ENCODE assay signal across 2 cellular contexts in the genomic region with DNA sequence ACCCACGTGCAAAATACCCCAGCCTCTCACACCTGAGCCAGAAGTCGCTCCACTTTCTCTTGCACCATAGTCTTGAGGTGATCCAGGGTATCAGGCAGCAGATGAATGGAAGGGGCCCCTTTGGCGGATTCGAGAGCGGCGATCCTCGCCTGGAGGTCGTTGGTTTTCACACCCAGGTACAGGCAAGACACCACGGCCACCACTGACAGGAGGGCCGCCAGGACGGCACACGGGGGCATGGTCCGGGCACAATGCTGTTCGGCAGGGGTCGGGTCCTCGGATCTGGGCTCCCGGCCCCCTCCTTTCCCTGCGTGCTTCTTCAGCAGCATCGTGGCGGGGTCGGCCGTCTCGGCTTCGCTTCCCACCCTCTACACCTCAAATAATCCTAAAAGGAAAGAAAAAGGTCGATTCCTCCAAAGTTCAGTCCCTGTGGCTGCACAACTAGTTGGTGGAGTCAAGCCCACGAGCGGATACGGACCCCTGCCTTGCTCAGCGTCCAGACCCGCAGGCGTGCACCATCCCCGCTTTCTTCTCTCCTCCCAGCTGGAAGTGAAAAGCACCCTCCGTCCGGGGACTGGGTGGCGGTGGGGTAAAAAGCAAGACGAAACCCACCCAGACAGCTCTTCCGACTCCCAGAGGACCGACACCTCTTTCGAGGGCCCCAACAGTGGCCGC.
TF ChIP-seq lines count a peak whose summit lies in the region.

No MANE protein-coding gene starts in this region.

TF ChIP-seq in A549, 52 proteins besides CTCF, POLR2A, EP300 and RAD21 (continued from another document):
- TF ChIP-seq, protein P1, sequence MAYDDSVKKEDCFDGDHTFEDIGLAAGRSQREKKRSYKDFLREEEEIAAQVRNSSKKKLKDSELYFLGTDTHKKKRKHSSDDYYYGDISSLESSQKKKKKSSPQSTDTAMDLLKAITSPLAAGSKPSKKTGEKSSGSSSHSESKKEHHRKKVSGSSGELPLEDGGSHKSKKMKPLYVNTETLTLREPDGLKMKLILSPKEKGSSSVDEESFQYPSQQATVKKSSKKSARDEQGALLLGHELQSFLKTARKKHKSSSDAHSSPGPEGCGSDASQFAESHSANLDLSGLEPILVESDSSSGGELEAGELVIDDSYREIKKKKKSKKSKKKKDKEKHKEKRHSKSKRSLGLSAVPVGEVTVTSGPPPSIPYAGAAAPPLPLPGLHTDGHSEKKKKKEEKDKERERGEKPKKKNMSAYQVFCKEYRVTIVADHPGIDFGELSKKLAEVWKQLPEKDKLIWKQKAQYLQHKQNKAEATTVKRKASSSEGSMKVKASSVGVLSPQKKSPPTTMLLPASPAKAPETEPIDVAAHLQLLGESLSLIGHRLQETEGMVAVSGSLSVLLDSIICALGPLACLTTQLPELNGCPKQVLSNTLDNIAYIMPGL (CRISPR knock-in tag; IDR thresholded peaks at IDR 0.05; ENCODE audit: borderline replicate concordance): no peak
- TF ChIP-seq TP53 (CRISPR knock-in tag; IDR thresholded peaks at IDR 0.05) (no peak), CHD4 (IDR thresholded peaks at IDR 0.05; ENCODE audit: borderline replicate concordance) (no peak), FOSL2 (IDR thresholded peaks at IDR 0.05) (no peak), FOSL2 (CRISPR knock-in tag; IDR thresholded peaks at IDR 0.05) (no peak), ZSCAN20 (CRISPR knock-in tag; IDR thresholded peaks at IDR 0.05) (no peak), JUNB (IDR thresholded peaks at IDR 0.05) (no peak), CEBPB (IDR thresholded peaks at IDR 0.05) (no peak), POLR2AphosphoS2 (conservative IDR thresholded peaks at IDR 0.05; ENCODE audit: low read length) (no peak), ZC3H11A (IDR thresholded peaks at IDR 0.05) (no peak), JUN (IDR thresholded peaks at IDR 0.05) (no peak)
- TF ChIP-seq, protein P2, sequence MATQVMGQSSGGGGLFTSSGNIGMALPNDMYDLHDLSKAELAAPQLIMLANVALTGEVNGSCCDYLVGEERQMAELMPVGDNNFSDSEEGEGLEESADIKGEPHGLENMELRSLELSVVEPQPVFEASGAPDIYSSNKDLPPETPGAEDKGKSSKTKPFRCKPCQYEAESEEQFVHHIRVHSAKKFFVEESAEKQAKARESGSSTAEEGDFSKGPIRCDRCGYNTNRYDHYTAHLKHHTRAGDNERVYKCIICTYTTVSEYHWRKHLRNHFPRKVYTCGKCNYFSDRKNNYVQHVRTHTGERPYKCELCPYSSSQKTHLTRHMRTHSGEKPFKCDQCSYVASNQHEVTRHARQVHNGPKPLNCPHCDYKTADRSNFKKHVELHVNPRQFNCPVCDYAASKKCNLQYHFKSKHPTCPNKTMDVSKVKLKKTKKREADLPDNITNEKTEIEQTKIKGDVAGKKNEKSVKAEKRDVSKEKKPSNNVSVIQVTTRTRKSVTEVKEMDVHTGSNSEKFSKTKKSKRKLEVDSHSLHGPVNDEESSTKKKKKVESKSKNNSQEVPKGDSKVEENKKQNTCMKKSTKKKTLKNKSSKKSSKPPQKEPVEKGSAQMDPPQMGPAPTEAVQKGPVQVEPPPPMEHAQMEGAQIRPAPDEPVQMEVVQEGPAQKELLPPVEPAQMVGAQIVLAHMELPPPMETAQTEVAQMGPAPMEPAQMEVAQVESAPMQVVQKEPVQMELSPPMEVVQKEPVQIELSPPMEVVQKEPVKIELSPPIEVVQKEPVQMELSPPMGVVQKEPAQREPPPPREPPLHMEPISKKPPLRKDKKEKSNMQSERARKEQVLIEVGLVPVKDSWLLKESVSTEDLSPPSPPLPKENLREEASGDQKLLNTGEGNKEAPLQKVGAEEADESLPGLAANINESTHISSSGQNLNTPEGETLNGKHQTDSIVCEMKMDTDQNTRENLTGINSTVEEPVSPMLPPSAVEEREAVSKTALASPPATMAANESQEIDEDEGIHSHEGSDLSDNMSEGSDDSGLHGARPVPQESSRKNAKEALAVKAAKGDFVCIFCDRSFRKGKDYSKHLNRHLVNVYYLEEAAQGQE (IDR thresholded peaks at IDR 0.05): no peak
TF ChIP-seq in A549: peak in this region for 0.

TF ChIP-seq in IMR-90, 13 proteins besides CTCF, POLR2A, EP300 and RAD21 (continued from another document):
- TF ChIP-seq FOS (IDR thresholded peaks at IDR 0.05; ENCODE audit: low read depth, low read length) (no peak), MAZ (IDR thresholded peaks at IDR 0.05; ENCODE audit: borderline replicate concordance, low read depth, low read length) (no peak), BHLHE40 (IDR thresholded peaks at IDR 0.05; ENCODE audit: low read depth, low read length) (no peak), MAFK (IDR thresholded peaks at IDR 0.05; ENCODE audit: low read depth, low read length) (no peak), RCOR1 (IDR thresholded peaks at IDR 0.05; ENCODE audit: insufficient replicate concordance, low read length) (no peak), SMC3 (IDR thresholded peaks at IDR 0.05; ENCODE audit: low read depth, low read length) (no peak), CHD1 (IDR thresholded peaks at IDR 0.05; ENCODE audit: low read depth, low read length) (no peak)
- TF ChIP-seq, protein P3, sequence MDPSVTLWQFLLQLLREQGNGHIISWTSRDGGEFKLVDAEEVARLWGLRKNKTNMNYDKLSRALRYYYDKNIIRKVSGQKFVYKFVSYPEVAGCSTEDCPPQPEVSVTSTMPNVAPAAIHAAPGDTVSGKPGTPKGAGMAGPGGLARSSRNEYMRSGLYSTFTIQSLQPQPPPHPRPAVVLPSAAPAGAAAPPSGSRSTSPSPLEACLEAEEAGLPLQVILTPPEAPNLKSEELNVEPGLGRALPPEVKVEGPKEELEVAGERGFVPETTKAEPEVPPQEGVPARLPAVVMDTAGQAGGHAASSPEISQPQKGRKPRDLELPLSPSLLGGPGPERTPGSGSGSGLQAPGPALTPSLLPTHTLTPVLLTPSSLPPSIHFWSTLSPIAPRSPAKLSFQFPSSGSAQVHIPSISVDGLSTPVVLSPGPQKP (IDR thresholded peaks at IDR 0.05; ENCODE audit: borderline replicate concordance, low read depth, low read length): no peak
